8 cellular contexts compared by ENCODE assay signal in genomic region chr19:11766597-11767591, GRCh38. TPM values are rescaled to one million over a fixed set of nuclear protein-coding genes. Genes with fewer than 3 reads are reported as not detected.
DNase-seq lines count a peak whose midpoint lies in the region; ATAC-seq, FAIRE-seq and TF ChIP-seq lines count a peak whose summit lies in the region.

Gene ZNF441, plus strand, starts transcription at chr19:11767000. Its CDS starts 194 bp downstream, at chr19:11767194.

- DNase-seq in D721Med (ENCODE audit: insufficient read length, low spot score) (peak; percentile 56), HuH-7.5 (ENCODE audit: low spot score) (peak; percentile 83), PC-3 (peak; percentile 98)
- peak; percentile 87 for DNase-seq in activated T-cell treated with anti-CD3 and anti-CD28 coated beads, Interleukin-2, amount 50 U/mL, for 4 hours
- DNase-seq in stimulated activated CD8-positive, alpha-beta memory T cell treated with anti-CD3 and anti-CD28 coated beads, Interleukin-4, amount 100 ng/mL, for 48 hours: peak; percentile 99

- H3K27me3 ChIP-seq in PC-3 (ENCODE audit: low read length) (no peaks in the 10 kb centered on the region), muscle layer of colon (ENCODE audit: control insufficient read depth in 1 of 2, insufficient read depth in 2 of 2, low read length in 2 of 2) (no peaks in the 10 kb centered on the region)

- no peaks in the 10 kb centered on the region for H4K20me1 ChIP-seq in PC-3 (ENCODE audit: low read length)

- peaks cover 8% of the 10 kb centered on the region; the same call in 1 of the 2 replicates for H3K4me1 ChIP-seq in PC-3 (ENCODE audit: insufficient read depth, low read length)
- H3K4me1 ChIP-seq in muscle layer of colon (ENCODE audit: insufficient read depth, low read length): peaks cover 11% of the 10 kb centered on the region

- H3K27me3 Mint-ChIP-seq in activated T-cell treated with anti-CD3 and anti-CD28 coated beads, Interleukin-2, amount 50 U/mL, for 4 hours (ENCODE audit: low read depth): peaks cover 3% of the 10 kb centered on the region

- H3K79me2 ChIP-seq in PC-3 (ENCODE audit: low read length): peaks cover 22% of the 10 kb centered on the region

- no peak for FAIRE-seq in D721Med (lab: Jason Lieb, UNC)

- peak within 1 kb of the TSS; percentile 92 for H3K4me2 ChIP-seq in PC-3 (ENCODE audit: low read length)

- H3K9ac ChIP-seq in PC-3 (ENCODE audit: low read length): peak within 1 kb of the TSS; percentile 81
- peak within 1 kb of the TSS; percentile 69 for H3K9ac ChIP-seq in muscle layer of colon (ENCODE audit: low read length)

- peaks cover 20% of the 10 kb centered on the region; the same call in 1 of the 2 replicates for H3K36me3 ChIP-seq in PC-3 (ENCODE audit: low read depth, low read length)
- no peaks in the 10 kb centered on the region for H3K36me3 ChIP-seq in muscle layer of colon (ENCODE audit: insufficient read depth, low read length)

- H3K9me2 ChIP-seq in PC-3 (replicated peaks; ENCODE audit: low read length): no peaks in the 10 kb centered on the region

- TF ChIP-seq CTCF in D721Med (IDR thresholded peaks at IDR 0.05; ENCODE audit: insufficient read depth, missing control alignments): no peak
- no peak for TF ChIP-seq CTCF in PC-3 (conservative IDR thresholded peaks at IDR 0.05; ENCODE audit: low read depth, low read length)

- POLR2A ChIA-PET in PC-3 (lab: Charles Lee; ENCODE audit: unreplicated experiment): interaction anchor here (0.5 to 0.6 kb wide), 5 partner anchors 27 to 607 kb away, joined by 3 to 7 read pairs (median 4); no protein-coding TSS in a partner anchor

- H3K9me3 Mint-ChIP-seq in activated T-cell treated with anti-CD3 and anti-CD28 coated beads, Interleukin-2, amount 50 U/mL, for 4 hours: peaks cover 28% of the 10 kb centered on the region

- H3F3A ChIP-seq in PC-3 (ENCODE audit: low read length, unreplicated experiment): no peaks in the 10 kb centered on the region

- H2AFZ ChIP-seq in PC-3 (ENCODE audit: low read length): peak within 1 kb of the TSS; percentile 89

- H3K4me1 Mint-ChIP-seq in activated T-cell treated with anti-CD3 and anti-CD28 coated beads, Interleukin-2, amount 50 U/mL, for 4 hours (ENCODE audit: low read depth): peaks cover 19% of the 10 kb centered on the region

- CTCF ChIA-PET in PC-3 (lab: Charles Lee): interaction anchor here (0.6 to 1.1 kb wide), 2 partner anchors 31 to 557 kb away, joined by 3 read pairs; no protein-coding TSS in a partner anchor

- intact Hi-C loops in PC-3 (cut with micrococcal nuclease): loop anchor here (1.0 kb wide), 2 partner anchors 28 to 67 kb away; no protein-coding TSS in a partner anchor

- BruUV-seq in PC-3 (replicated peaks; lab: Mats Ljungman, UMichigan): TSS peak; percentile 93

- H3K36me3 Mint-ChIP-seq in activated T-cell treated with anti-CD3 and anti-CD28 coated beads, Interleukin-2, amount 50 U/mL, for 4 hours (ENCODE audit: insufficient read depth): peaks cover 20% of the 10 kb centered on the region

- peak within 1 kb of the TSS; percentile 98 for H3K4me3 Mint-ChIP-seq in activated T-cell treated with anti-CD3 and anti-CD28 coated beads, Interleukin-2, amount 50 U/mL, for 4 hours

- H3K27ac ChIP-seq in PC-3 (ENCODE audit: low read length): peak within 1 kb of the TSS; percentile 49
- H3K27ac ChIP-seq in muscle layer of colon (ENCODE audit: low read depth, low read length): peak within 1 kb of the TSS; percentile 90

- peak within 1 kb of the TSS; percentile 77 for H3K4me3 ChIP-seq in PC-3 (ENCODE audit: low read length)
- peak within 1 kb of the TSS; percentile 68 to 98 for H3K4me3 ChIP-seq in muscle layer of colon (ENCODE audit: low read depth in 1 of 2, low read length in 2 of 2)

- ATAC-seq in GM21526 (IDR thresholded peaks at IDR 0.05; ENCODE audit: low FRiP score, unreplicated experiment) (peak; percentile 83), PC-3 (peak; percentile 97), esophagus mucosa (peak; percentile 100)
- ATAC-seq in activated T-cell treated with anti-CD3 and anti-CD28 coated beads, Interleukin-2, amount 50 U/mL, for 4 hours: peak; percentile 97 to 98

- H3K9me3 ChIP-seq in PC-3 (ENCODE audit: low read length) (peaks cover 21% of the 10 kb centered on the region), muscle layer of colon (ENCODE audit: low read length) (no peaks in the 10 kb centered on the region)

RNA-seq across cellular contexts. Expression of gene ZNF441, which starts in this region (rescaled TPM):
- total RNA-seq in PC-3 (2014; rRNA removed): 6.9 and 8.0 TPM in 2 replicates
- total RNA-seq in activated T-cell treated with anti-CD3 and anti-CD28 coated beads, Interleukin-2, amount 50 U/mL, for 4 hours: 1 to 10 TPM; 1.6 to 2.9 (median 1.7) TPM
- total RNA-seq in esophagus mucosa: 2.2 TPM

Comparison
In these comparisons a context has a peak if more than half of its experiments do, and no peak if none do; other contexts are left out.
1. Peak in every context shown above with its lines: DNase-seq, ATAC-seq, H3K4me3 ChIP-seq and H3K27ac ChIP-seq.